Comparison of ENCODE assay signal across 2 cellular contexts in the genomic region with DNA sequence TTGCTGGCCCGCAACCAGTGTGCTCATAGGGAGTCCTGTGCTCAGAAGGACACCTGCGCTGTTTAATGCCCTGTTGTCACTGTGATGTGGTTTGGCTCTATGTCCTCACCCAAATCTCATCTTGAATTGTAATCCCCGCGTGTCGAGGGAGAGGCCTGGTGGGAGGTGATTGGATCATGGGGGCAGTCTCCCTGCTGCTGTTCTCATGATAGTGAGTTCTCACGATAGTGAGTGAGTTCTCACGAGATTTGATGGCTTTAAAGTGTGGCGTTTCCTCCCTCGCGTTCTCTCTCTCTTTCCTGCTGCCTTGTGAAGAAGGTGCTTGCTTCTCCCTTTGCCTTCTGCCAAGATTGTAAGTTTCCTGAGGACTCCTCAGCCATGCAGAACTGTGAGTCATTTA.
TF ChIP-seq lines count a peak whose summit lies in the region.

No MANE protein-coding gene starts in this region.

TF ChIP-seq in HCT116, 20 proteins besides CTCF, POLR2A, EP300 and RAD21:
- TF ChIP-seq, protein P1, sequence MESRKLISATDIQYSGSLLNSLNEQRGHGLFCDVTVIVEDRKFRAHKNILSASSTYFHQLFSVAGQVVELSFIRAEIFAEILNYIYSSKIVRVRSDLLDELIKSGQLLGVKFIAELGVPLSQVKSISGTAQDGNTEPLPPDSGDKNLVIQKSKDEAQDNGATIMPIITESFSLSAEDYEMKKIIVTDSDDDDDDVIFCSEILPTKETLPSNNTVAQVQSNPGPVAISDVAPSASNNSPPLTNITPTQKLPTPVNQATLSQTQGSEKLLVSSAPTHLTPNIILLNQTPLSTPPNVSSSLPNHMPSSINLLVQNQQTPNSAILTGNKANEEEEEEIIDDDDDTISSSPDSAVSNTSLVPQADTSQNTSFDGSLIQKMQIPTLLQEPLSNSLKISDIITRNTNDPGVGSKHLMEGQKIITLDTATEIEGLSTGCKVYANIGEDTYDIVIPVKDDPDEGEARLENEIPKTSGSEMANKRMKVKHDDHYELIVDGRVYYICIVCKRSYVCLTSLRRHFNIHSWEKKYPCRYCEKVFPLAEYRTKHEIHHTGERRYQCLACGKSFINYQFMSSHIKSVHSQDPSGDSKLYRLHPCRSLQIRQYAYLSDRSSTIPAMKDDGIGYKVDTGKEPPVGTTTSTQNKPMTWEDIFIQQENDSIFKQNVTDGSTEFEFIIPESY (IDR thresholded peaks at IDR 0.05; ENCODE audit: extremely low read depth, insufficient replicate concordance, low read length): no peak
- peak; percentile 54 for TF ChIP-seq ZNF274 (IDR thresholded peaks at IDR 0.05; ENCODE audit: low read depth, low read length)
- no peak for TF ChIP-seq SIN3A (IDR thresholded peaks at IDR 0.05; ENCODE audit: low read depth)
TF ChIP-seq in HCT116: peak in this region for 1.

TF ChIP-seq in K562, 482 proteins besides CTCF, POLR2A, EP300 and RAD21:
- TF ChIP-seq TEAD4 (IDR thresholded peaks at IDR 0.05; ENCODE audit: low read length): 0 out of 2 replicates have a peak, but pooled peaks have one; percentile 24
- no peak for TF ChIP-seq TEAD4 (CRISPR knock-in tag; IDR thresholded peaks at IDR 0.05; ENCODE audit: borderline replicate concordance)
- TF ChIP-seq ZNF77 (CRISPR knock-in tag; IDR thresholded peaks at IDR 0.05): no peak
- peak; percentile 87 for TF ChIP-seq CHD2 (IDR thresholded peaks at IDR 0.05; ENCODE audit: low read depth, low read length)
- TF ChIP-seq, protein P2, sequence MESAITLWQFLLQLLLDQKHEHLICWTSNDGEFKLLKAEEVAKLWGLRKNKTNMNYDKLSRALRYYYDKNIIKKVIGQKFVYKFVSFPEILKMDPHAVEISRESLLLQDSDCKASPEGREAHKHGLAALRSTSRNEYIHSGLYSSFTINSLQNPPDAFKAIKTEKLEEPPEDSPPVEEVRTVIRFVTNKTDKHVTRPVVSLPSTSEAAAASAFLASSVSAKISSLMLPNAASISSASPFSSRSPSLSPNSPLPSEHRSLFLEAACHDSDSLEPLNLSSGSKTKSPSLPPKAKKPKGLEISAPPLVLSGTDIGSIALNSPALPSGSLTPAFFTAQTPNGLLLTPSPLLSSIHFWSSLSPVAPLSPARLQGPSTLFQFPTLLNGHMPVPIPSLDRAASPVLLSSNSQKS (CRISPR knock-in tag; IDR thresholded peaks at IDR 0.05): no peak
- TF ChIP-seq, protein P3, sequence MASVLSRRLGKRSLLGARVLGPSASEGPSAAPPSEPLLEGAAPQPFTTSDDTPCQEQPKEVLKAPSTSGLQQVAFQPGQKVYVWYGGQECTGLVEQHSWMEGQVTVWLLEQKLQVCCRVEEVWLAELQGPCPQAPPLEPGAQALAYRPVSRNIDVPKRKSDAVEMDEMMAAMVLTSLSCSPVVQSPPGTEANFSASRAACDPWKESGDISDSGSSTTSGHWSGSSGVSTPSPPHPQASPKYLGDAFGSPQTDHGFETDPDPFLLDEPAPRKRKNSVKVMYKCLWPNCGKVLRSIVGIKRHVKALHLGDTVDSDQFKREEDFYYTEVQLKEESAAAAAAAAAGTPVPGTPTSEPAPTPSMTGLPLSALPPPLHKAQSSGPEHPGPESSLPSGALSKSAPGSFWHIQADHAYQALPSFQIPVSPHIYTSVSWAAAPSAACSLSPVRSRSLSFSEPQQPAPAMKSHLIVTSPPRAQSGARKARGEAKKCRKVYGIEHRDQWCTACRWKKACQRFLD (CRISPR knock-in tag; IDR thresholded peaks at IDR 0.05): no peak
- TF ChIP-seq CBFA2T3 (IDR thresholded peaks at IDR 0.05): peak; percentile 25; the same call in 1 of the 2 replicates
- peak; percentile 48; the same call in 1 of the 2 replicates for TF ChIP-seq TAL1 (IDR thresholded peaks at IDR 0.05)
- no peak for TF ChIP-seq ZNF24 (IDR thresholded peaks at IDR 0.05)
- no peak for TF ChIP-seq ELF2 (CRISPR knock-in tag; IDR thresholded peaks at IDR 0.05)
- TF ChIP-seq, protein P4, sequence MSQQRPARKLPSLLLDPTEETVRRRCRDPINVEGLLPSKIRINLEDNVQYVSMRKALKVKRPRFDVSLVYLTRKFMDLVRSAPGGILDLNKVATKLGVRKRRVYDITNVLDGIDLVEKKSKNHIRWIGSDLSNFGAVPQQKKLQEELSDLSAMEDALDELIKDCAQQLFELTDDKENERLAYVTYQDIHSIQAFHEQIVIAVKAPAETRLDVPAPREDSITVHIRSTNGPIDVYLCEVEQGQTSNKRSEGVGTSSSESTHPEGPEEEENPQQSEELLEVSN (IDR thresholded peaks at IDR 0.05; ENCODE audit: borderline replicate concordance in 1 of 2, extremely low read depth in 1 of 2, insufficient read depth in 1 of 2, insufficient read length in 1 of 2, low read depth in 1 of 2, low read length in 1 of 2, poor library complexity in 1 of 2, severe bottlenecking in 1 of 2): no peak
- no peak for TF ChIP-seq COPS2 (conservative IDR thresholded peaks at IDR 0.05)
- TF ChIP-seq, protein P5, sequence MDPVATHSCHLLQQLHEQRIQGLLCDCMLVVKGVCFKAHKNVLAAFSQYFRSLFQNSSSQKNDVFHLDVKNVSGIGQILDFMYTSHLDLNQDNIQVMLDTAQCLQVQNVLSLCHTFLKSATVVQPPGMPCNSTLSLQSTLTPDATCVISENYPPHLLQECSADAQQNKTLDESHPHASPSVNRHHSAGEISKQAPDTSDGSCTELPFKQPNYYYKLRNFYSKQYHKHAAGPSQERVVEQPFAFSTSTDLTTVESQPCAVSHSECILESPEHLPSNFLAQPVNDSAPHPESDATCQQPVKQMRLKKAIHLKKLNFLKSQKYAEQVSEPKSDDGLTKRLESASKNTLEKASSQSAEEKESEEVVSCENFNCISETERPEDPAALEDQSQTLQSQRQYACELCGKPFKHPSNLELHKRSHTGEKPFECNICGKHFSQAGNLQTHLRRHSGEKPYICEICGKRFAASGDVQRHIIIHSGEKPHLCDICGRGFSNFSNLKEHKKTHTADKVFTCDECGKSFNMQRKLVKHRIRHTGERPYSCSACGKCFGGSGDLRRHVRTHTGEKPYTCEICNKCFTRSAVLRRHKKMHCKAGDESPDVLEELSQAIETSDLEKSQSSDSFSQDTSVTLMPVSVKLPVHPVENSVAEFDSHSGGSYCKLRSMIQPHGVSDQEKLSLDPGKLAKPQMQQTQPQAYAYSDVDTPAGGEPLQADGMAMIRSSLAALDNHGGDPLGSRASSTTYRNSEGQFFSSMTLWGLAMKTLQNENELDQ (CRISPR knock-in tag; IDR thresholded peaks at IDR 0.05; ENCODE audit: borderline replicate concordance): no peak
- TF ChIP-seq MXI1 (IDR thresholded peaks at IDR 0.05; ENCODE audit: low read depth, low read length): no peak
- no peak for TF ChIP-seq ETV6 (IDR thresholded peaks at IDR 0.05; ENCODE audit: borderline replicate concordance in 1 of 2, low read depth in 2 of 2, low read length in 1 of 2)
- no peak for TF ChIP-seq ETV6 (CRISPR knock-in tag; IDR thresholded peaks at IDR 0.05; ENCODE audit: borderline replicate concordance)
